Comparison of ENCODE assay signal across 16 cellular contexts in the genomic region with DNA sequence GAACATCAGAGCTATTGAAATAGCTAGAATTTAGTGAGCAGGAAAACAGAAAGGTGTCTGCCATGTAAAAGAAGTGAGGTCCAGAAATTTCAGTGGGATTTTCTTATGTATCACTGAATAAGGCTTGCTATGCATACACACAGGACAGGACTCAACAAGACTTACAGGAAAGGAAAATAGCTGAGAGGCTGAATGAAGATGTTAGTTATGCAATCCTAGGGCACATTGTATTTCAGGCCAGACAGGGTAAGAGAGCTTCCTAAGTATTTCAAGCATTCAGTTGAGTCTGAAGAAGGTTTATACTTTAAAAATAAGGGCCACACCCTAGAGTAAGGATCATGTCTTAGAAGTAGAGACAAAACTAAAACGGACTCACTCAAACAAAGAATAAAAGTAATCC.
DNase-seq lines count a peak whose midpoint lies in the region; ATAC-seq and TF ChIP-seq lines count a peak whose summit lies in the region.
"Had no signal": no experiment of that assay in that cellular context is flagged by ENCODE, and none has a peak within 500 bp of the region (broad histone marks: within the 10 kb centered on the region; RNA-seq: fewer than 3 reads in every experiment).

No MANE protein-coding gene starts in this region.

- H3K9ac ChIP-seq in mammary epithelial cell (ENCODE audit: insufficient read depth, low read length) (no peak overlapping the region), smooth muscle cell (ENCODE audit: low read depth) (no peak overlapping the region)

- ATAC-seq in esophagus mucosa (peak; percentile 99), left lung (no peak)
- ATAC-seq: A549, HCT116 had no signal

- no peak overlapping the region for H3K4me2 ChIP-seq in mammary epithelial cell (ENCODE audit: insufficient read depth, low read depth, low read length)
- H3K4me2 ChIP-seq in smooth muscle cell = no peak overlapping the region
- H3K4me2 ChIP-seq: A549 had no signal

- no TSS peak for BruUV-seq in mammary epithelial cell (replicated peaks; lab: Mats Ljungman, UMichigan)

- no peak overlapping the region for H3K4me3 Mint-ChIP-seq in endothelial cell (ENCODE audit: unreplicated experiment)
- H3K4me3 Mint-ChIP-seq: CD4-positive, alpha-beta memory T cell; IgD-negative memory B cell had no signal

- intact Hi-C loops in mammary epithelial cell (cut with micrococcal nuclease) = no loop called here
- intact Hi-C loops in left lung (cut with DNase I) = no loop called here

- H2AFZ ChIP-seq in mammary epithelial cell (ENCODE audit: low read depth, low read length) = peak overlapping the region; percentile 7
- H2AFZ ChIP-seq in smooth muscle cell (ENCODE audit: low read depth) = peak overlapping the region; percentile 15

- no peaks in the 10 kb centered on the region for H3K27me3 ChIP-seq in mammary epithelial cell (ENCODE audit: insufficient read depth, low read length)
- no peaks in the 10 kb centered on the region for H3K27me3 ChIP-seq in smooth muscle cell (ENCODE audit: low read depth)
- H3K27me3 ChIP-seq in left lung = no peaks in the 10 kb centered on the region
- H3K27me3 ChIP-seq: BE2C had no signal

- H3K4me1 ChIP-seq in mammary epithelial cell (ENCODE audit: insufficient read depth, low read length) (no peaks in the 10 kb centered on the region), smooth muscle cell (ENCODE audit: low read depth) (no peaks in the 10 kb centered on the region), left lung (no peaks in the 10 kb centered on the region)
- H3K4me1 ChIP-seq: A549, BE2C had no signal

- H3F3A ChIP-seq in smooth muscle cell (ENCODE audit: low read depth) = no peaks in the 10 kb centered on the region

- H3K36me3 Mint-ChIP-seq in endothelial cell (ENCODE audit: low read depth, unreplicated experiment) = no peaks in the 10 kb centered on the region
- H3K36me3 Mint-ChIP-seq: CD4-positive, alpha-beta memory T cell; IgD-negative memory B cell had no signal

- DNase-seq in RWPE1 (ENCODE audit: low spot score) = peak; percentile 20
- peak; percentile 2 for DNase-seq in mammary epithelial cell
- no peak for DNase-seq in smooth muscle cell (lab: John Stamatoyannopoulos, UW; ENCODE audit: unreplicated experiment)
- DNase-seq in activated CD4-positive, alpha-beta T cell treated with anti-CD3 and anti-CD28 coated beads for 4 hours = no peak
- DNase-seq in left lung = no peak
- DNase-seq in endothelial cell (ENCODE audit: low spot score) = no peak
- DNase-seq: BE2C; CD4-positive, alpha-beta memory T cell; COR-L47; DND-41; GF-D8 had no signal

- CTCF ChIA-PET in RWPE1 (lab: Yijun Ruan, JAX) = interaction anchor here (0.6 to 1.2 kb wide), 2 partner anchors 14 to 29 kb away, joined by 3 read pairs; no protein-coding TSS in a partner anchor
- CTCF ChIA-PET in mammary epithelial cell (lab: Charles Lee; ENCODE audit: low non-redundant PET) = no interaction called here

- H3K79me2 ChIP-seq in mammary epithelial cell (ENCODE audit: insufficient read depth, low read length) = no peaks in the 10 kb centered on the region
- H3K79me2 ChIP-seq in smooth muscle cell (ENCODE audit: low read depth) = no peaks in the 10 kb centered on the region

- H3K9me3 ChIP-seq in mammary epithelial cell (replicated peaks; ENCODE audit: insufficient read depth, low read length) (peaks cover 4% of the 10 kb centered on the region), smooth muscle cell (replicated peaks; ENCODE audit: low read depth) (no peaks in the 10 kb centered on the region), left lung (no peaks in the 10 kb centered on the region)
- H3K9me3 ChIP-seq: A549, BE2C had no signal

- in situ Hi-C loops in mammary epithelial cell (cut with MboI; ENCODE audit: low sequenced_read_pairs in 2 of 2) = no loop called here

- no peaks in the 10 kb centered on the region for H3K27me3 Mint-ChIP-seq in endothelial cell (ENCODE audit: unreplicated experiment)
- H3K27me3 Mint-ChIP-seq: CD4-positive, alpha-beta memory T cell; IgD-negative memory B cell had no signal

- no peak overlapping the region for H3K27ac ChIP-seq in RWPE1
- H3K27ac ChIP-seq in mammary epithelial cell (ENCODE audit: insufficient read depth, low read depth, low read length) = no peak overlapping the region
- no peak overlapping the region for H3K27ac ChIP-seq in smooth muscle cell (ENCODE audit: low read depth)
- H3K27ac ChIP-seq in left lung = no peak overlapping the region
- H3K27ac ChIP-seq: A549, C4-2B had no signal

- H3K36me3 ChIP-seq in mammary epithelial cell (ENCODE audit: insufficient read depth, low read length) = no peaks in the 10 kb centered on the region
- no peaks in the 10 kb centered on the region for H3K36me3 ChIP-seq in smooth muscle cell (ENCODE audit: low read depth)
- H3K36me3 ChIP-seq in left lung = no peaks in the 10 kb centered on the region
- H3K36me3 ChIP-seq: BE2C had no signal

- POLR2A ChIA-PET in RWPE1 (lab: Yijun Ruan, JAX; ENCODE audit: low non-redundant PET) = no interaction called here

- 0% methylated on average over 1 of the region's 1 CpG for WGBS in mammary epithelial cell (ENCODE audit: low coverage, missing lambda C conversion rate)
- WGBS in smooth muscle cell (ENCODE audit: low lambda C conversion rate) = 69% methylated on average over 1 of the region's 1 CpG

- peaks cover 21% of the 10 kb centered on the region for H3K4me1 Mint-ChIP-seq in endothelial cell (ENCODE audit: unreplicated experiment)
- H3K4me1 Mint-ChIP-seq: CD4-positive, alpha-beta memory T cell; IgD-negative memory B cell had no signal

- TF ChIP-seq CTCF in RWPE1 (conservative IDR thresholded peaks at IDR 0.05; ENCODE audit: low read depth) (no peak), mammary epithelial cell (conservative IDR thresholded peaks at IDR 0.05 in 1 of 2, IDR thresholded peaks at IDR 0.05 in 1 of 2; ENCODE audit: extremely low read depth in 1 of 2, insufficient read depth in 1 of 2, low read depth in 1 of 2, low read length in 2 of 2) (no peak), smooth muscle cell (IDR thresholded peaks at IDR 0.05; ENCODE audit: borderline replicate concordance, insufficient read depth, poor library complexity, severe bottlenecking) (no peak), left lung (IDR thresholded peaks at IDR 0.05) (no peak), endothelial cell (IDR thresholded peaks at IDR 0.05; ENCODE audit: unreplicated experiment) (no peak)

- H3K27ac Mint-ChIP-seq in endothelial cell (ENCODE audit: unreplicated experiment) = no peak overlapping the region
- H3K27ac Mint-ChIP-seq: CD4-positive, alpha-beta memory T cell; IgD-negative memory B cell had no signal

- H3K4me3 ChIP-seq in mammary epithelial cell (replicated peaks in 1 of 3; ENCODE audit: insufficient read depth in 1 of 3, low read depth in 2 of 3, low read length in 3 of 3) (no peak overlapping the region), smooth muscle cell (no peak overlapping the region), left lung (no peak overlapping the region)
- H3K4me3 ChIP-seq: A549 had no signal

- dilution Hi-C loops in mammary epithelial cell (cut with HindIII; ENCODE audit: low sequenced_read_pairs) = no loop called here

- H3K9me3 Mint-ChIP-seq in endothelial cell (ENCODE audit: unreplicated experiment) = no peaks in the 10 kb centered on the region

- H4K20me1 ChIP-seq in mammary epithelial cell (ENCODE audit: insufficient read depth, low read length) (no peaks in the 10 kb centered on the region), smooth muscle cell (ENCODE audit: low read depth) (no peaks in the 10 kb centered on the region)

Comparison
In these comparisons a context has a peak if more than half of its experiments do, and no peak if none do; other contexts are left out.
1. DNase-seq: peak in RWPE1 (single experiment) and mammary epithelial cell (single experiment); none in smooth muscle cell (single experiment), activated CD4-positive, alpha-beta T cell treated with anti-CD3 and anti-CD28 coated beads for 4 hours (0 of 2), left lung (0 of 2) and endothelial cell (single experiment).